17 cellular contexts compared by ENCODE assay signal in the genomic region with DNA sequence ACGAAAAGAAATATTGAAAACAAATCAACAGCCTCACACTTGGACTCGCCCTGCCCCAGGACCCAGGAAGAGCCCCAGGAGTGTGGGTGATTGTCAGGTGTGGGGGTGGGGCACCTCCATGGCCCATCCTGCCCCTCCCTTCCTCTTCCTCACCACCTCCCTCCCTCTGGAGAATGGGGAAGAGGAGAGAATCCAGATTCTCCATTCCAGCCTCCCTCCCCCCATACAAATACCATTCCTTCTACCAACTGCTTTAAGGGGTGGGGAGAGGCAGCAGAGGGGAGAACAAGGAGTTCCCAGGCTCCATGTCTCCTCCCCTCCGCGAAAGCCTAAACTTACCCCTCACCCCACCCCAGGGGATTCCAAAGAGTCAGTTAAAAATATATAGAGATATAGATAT. TPM values are rescaled to one million over a fixed set of nuclear protein-coding genes. Genes with fewer than 3 reads are reported as not detected.
DNase-seq lines count a peak whose midpoint lies in the region; ATAC-seq and TF ChIP-seq lines count a peak whose summit lies in the region.
"Had no signal": no experiment of that assay in that cellular context is flagged by ENCODE, and none has a peak within 500 bp of the region (broad histone marks: within the 10 kb centered on the region; RNA-seq: fewer than 3 reads in every experiment).

No MANE protein-coding gene starts in this region.

- H3K27me3 ChIP-seq in endodermal cell (ENCODE audit: control insufficient read depth, insufficient read depth, low read length, poor library complexity, severe bottlenecking) (no peaks in the 10 kb centered on the region), stomach smooth muscle (ENCODE audit: control insufficient read depth in 1 of 2, insufficient read depth in 2 of 2, low read length in 2 of 2) (no peaks in the 10 kb centered on the region), WERI-Rb-1 (ENCODE audit: insufficient read depth, low read depth, severe bottlenecking) (no peaks in the 10 kb centered on the region)
- H3K27me3 ChIP-seq: BLaER1 had no signal

- H3K9ac ChIP-seq in endodermal cell (ENCODE audit: extremely low read depth, low read length, poor library complexity, severe bottlenecking) (no peak overlapping the region), stomach smooth muscle (ENCODE audit: low read length in 2 of 2) (peak overlapping the region in 1 of 2 donors; percentile 17)
- H3K9ac ChIP-seq: BLaER1 had no signal

- H3K4me3 ChIP-seq in HEK293 (ENCODE audit: low read depth, low read length), result no peak overlapping the region
- no peak overlapping the region for H3K4me3 ChIP-seq in endodermal cell (ENCODE audit: low read length)
- no peak overlapping the region for H3K4me3 ChIP-seq in mucosa of descending colon
- H3K4me3 ChIP-seq in stomach smooth muscle (ENCODE audit: low read length in 2 of 2), result no peak overlapping the region
- no peak overlapping the region for H3K4me3 ChIP-seq in WERI-Rb-1 (ENCODE audit: low read depth, low read length)
- H3K4me3 ChIP-seq: BLaER1, HAP-1 had no signal

- no CpG with 5 or more reads among the region's 4 CpGs for WGBS in endodermal cell (ENCODE audit: insufficient coverage in 1 of 2, insufficient read length in 1 of 2), 2 experiments

- no peaks in the 10 kb centered on the region for H3K9me3 Mint-ChIP-seq in endodermal cell
- H3K9me3 Mint-ChIP-seq: activated CD4-positive, alpha-beta T cell treated with anti-CD3 and anti-CD28 coated beads, Interleukin-2, amount 10 ng/mL, durations not matched to agents 7 days and 5 days; brain; naive B cell had no signal

- TF ChIP-seq CTCF in HEK293 (tag by site-specific recombination; IDR thresholded peaks at IDR 0.05) (no peak), endodermal cell (conservative IDR thresholded peaks at IDR 0.05) (no peak), mucosa of descending colon (IDR thresholded peaks at IDR 0.05) (no peak), WERI-Rb-1 (IDR thresholded peaks at IDR 0.05; ENCODE audit: low read depth, low read length) (no peak)

- no peak overlapping the region for H3K27ac Mint-ChIP-seq in endodermal cell
- H3K27ac Mint-ChIP-seq: activated CD4-positive, alpha-beta T cell treated with anti-CD3 and anti-CD28 coated beads, Interleukin-2, amount 10 ng/mL, durations not matched to agents 7 days and 5 days had no signal

- H3K27me3 Mint-ChIP-seq in endodermal cell (ENCODE audit: insufficient read depth), result no peaks in the 10 kb centered on the region
- H3K27me3 Mint-ChIP-seq: activated CD4-positive, alpha-beta T cell treated with anti-CD3 and anti-CD28 coated beads, Interleukin-2, amount 10 ng/mL, durations not matched to agents 7 days and 5 days; brain; naive B cell had no signal

- H3K4me1 ChIP-seq in HEK293 (ENCODE audit: control insufficient read depth, insufficient read depth, low read length), result no peaks in the 10 kb centered on the region; the same call in 1 of the 2 replicates
- no peaks in the 10 kb centered on the region for H3K4me1 ChIP-seq in endodermal cell (ENCODE audit: control insufficient read depth, insufficient read depth, low read length)
- H3K4me1 ChIP-seq in mucosa of descending colon (ENCODE audit: low read depth), result peaks cover 28% of the 10 kb centered on the region
- peaks cover 44% of the 10 kb centered on the region for H3K4me1 ChIP-seq in stomach smooth muscle (ENCODE audit: control insufficient read depth, insufficient read depth, low read length)
- H3K4me1 ChIP-seq: HAP-1 had no signal

- peaks cover 22% of the 10 kb centered on the region for H3K4me1 Mint-ChIP-seq in endodermal cell
- H3K4me1 Mint-ChIP-seq: brain had no signal

- peaks cover 0 to 36% of the 10 kb centered on the region in 2 experiments; a peak in 2 of 3 replicates for H3K36me3 ChIP-seq in HEK293 (ENCODE audit: control insufficient read depth in 2 of 2, insufficient read depth in 1 of 2, low read length in 2 of 2)
- H3K36me3 ChIP-seq in endodermal cell (ENCODE audit: control insufficient read depth, insufficient read depth, low read length), result peaks cover 3% of the 10 kb centered on the region
- peaks cover 7% of the 10 kb centered on the region for H3K36me3 ChIP-seq in mucosa of descending colon (ENCODE audit: low read depth)
- peaks cover 28 to 31% of the 10 kb centered on the region in 2 donors for H3K36me3 ChIP-seq in stomach smooth muscle (ENCODE audit: control insufficient read depth in 2 of 2, insufficient read depth in 2 of 2, low read length in 2 of 2)
- peaks cover 42% of the 10 kb centered on the region for H3K36me3 ChIP-seq in WERI-Rb-1
- H3K36me3 ChIP-seq: HAP-1 had no signal

- peak; percentile 36 for ATAC-seq in mucosa of descending colon
- ATAC-seq in GM19467 (IDR thresholded peaks at IDR 0.05; ENCODE audit: unreplicated experiment), result no peak
- no peak for ATAC-seq in HG03439 (IDR thresholded peaks at IDR 0.05; ENCODE audit: unreplicated experiment)
- ATAC-seq: PC-3 had no signal

- H3K9me3 ChIP-seq in HEK293 (ENCODE audit: control insufficient read depth, insufficient read depth, low read depth, low read length) (no peaks in the 10 kb centered on the region), endodermal cell (ENCODE audit: control insufficient read depth, low read length) (no peaks in the 10 kb centered on the region), mucosa of descending colon (no peaks in the 10 kb centered on the region), stomach smooth muscle (ENCODE audit: control insufficient read depth in 2 of 2, low read length in 2 of 2) (no peaks in the 10 kb centered on the region), WERI-Rb-1 (ENCODE audit: severe bottlenecking) (no peaks in the 10 kb centered on the region)
- H3K9me3 ChIP-seq: BLaER1, HAP-1 had no signal

- H3K4me3 Mint-ChIP-seq in endodermal cell, result no peak overlapping the region
- H3K4me3 Mint-ChIP-seq: activated CD4-positive, alpha-beta T cell treated with anti-CD3 and anti-CD28 coated beads, Interleukin-2, amount 10 ng/mL, durations not matched to agents 7 days and 5 days; brain had no signal

- CTCF ChIA-PET in HEK293 (lab: Yijun Ruan, JAX), result no interaction called here

- H3K36me3 Mint-ChIP-seq in endodermal cell (ENCODE audit: low read depth), result peaks cover 13% of the 10 kb centered on the region

- POLR2A ChIA-PET in HEK293 (lab: Yijun Ruan, JAX), result no interaction called here

- intact Hi-C loops in mucosa of descending colon (cut with DNase I, micrococcal nuclease), result loop anchor here in 1 of 2 donors (5.0 kb wide), 1 partner anchor 33 kb away; no protein-coding TSS in a partner anchor

- H3K27ac ChIP-seq in HEK293 (ENCODE audit: extremely low read depth, low read depth, low read length) (no peak overlapping the region), endodermal cell (ENCODE audit: low read depth, low read length) (no peak overlapping the region), stomach smooth muscle (ENCODE audit: low read length) (peak overlapping the region; percentile 74), WERI-Rb-1 (no peak overlapping the region)
- H3K27ac ChIP-seq: BLaER1 had no signal

- DNase-seq in endodermal cell, result peak; percentile 51
- DNase-seq in mucosa of descending colon, result peak in 1 of 3 donors; percentile 40
- DNase-seq in WERI-Rb-1, result no peak
- DNase-seq in GM19240 (ENCODE audit: insufficient read length, low spot score), result no peak
- DNase-seq: activated CD4-positive, alpha-beta T cell treated with anti-CD3 and anti-CD28 coated beads, Interleukin-2, amount 10 ng/mL, durations not matched to agents 7 days and 5 days; activated effector memory CD4-positive, alpha-beta T cell treated with anti-CD3 and anti-CD28 coated beads, Interleukin-2, amount 50 U/mL, for 16 hours; MV-4-11; naive B cell; NCI-H2227 treated with DMSO at 0.1 percent for 48 hours; PC-3 had no signal

TF ChIP-seq in HEK293, 187 proteins besides CTCF, POLR2A, EP300 and RAD21:
- TF ChIP-seq ZNF223 (tag by site-specific recombination; IDR thresholded peaks at IDR 0.05) (no peak), ZNF341 (tag by site-specific recombination; IDR thresholded peaks at IDR 0.05; ENCODE audit: low read depth) (peak; percentile 43)
- TF ChIP-seq, protein P1, sequence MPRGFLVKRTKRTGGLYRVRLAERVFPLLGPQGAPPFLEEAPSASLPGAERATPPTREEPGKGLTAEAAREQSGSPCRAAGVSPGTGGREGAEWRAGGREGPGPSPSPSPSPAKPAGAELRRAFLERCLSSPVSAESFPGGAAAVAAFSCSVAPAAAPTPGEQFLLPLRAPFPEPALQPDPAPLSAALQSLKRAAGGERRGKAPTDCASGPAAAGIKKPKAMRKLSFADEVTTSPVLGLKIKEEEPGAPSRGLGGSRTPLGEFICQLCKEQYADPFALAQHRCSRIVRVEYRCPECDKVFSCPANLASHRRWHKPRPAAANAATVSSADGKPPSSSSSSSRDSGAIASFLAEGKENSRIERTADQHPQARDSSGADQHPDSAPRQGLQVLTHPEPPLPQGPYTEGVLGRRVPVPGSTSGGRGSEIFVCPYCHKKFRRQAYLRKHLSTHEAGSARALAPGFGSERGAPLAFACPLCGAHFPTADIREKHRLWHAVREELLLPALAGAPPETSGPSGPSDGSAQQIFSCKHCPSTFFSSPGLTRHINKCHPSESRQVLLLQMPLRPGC (tag by site-specific recombination; IDR thresholded peaks at IDR 0.05), result no peak
TF ChIP-seq in HEK293: peak in this region for 1.

RNA-seq across cellular contexts. Expression of a gene that starts 36.7 kb away (rescaled TPM):
- total RNA-seq in endodermal cell (10 to 100 TPM; 10.5 to 12.8 TPM), mucosa of descending colon (100 to 1,000 TPM in 1 of 3 donors, 10 to 100 TPM in 2; 56.8 to 103 (median 61.9) TPM)
- 11.5 TPM for polyA plus RNA-seq in endodermal cell (2013, experiment 1 of 2)
- polyA plus RNA-seq in endodermal cell (2013, experiment 2 of 2), result 11.3 TPM

Comparison
In these comparisons a context has a peak if more than half of its experiments do, and no peak if none do; other contexts are left out.
1. RNA of a gene that starts 36.7 kb away (total RNA-seq): 56.8 to 103 TPM in mucosa of descending colon; 10.5 to 12.8 TPM in endodermal cell; every median in the first group is over 4 times any median in the second.